ENCODE assay signal across 13 cellular contexts in the genomic region with DNA sequence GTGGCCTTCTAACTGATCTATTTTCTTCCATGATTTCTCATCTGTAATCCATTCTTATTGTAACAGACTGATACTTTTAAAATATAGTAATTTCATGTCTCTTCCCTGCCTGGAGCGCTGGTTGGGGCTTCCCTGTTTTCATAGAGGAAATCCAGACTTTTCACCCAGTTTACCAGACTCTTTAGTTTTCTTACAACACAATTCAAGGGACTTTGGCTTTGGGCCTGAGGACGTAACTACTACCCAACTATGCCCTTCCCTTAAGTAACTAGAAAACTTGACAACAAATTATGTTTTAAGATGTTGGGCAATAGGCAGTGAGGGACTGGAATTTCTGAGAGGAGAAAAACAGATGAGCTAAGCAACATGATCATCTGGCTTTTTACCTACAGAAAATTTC.
DNase-seq lines count a peak whose midpoint lies in the region; ATAC-seq and TF ChIP-seq lines count a peak whose summit lies in the region.
"Had no signal": no experiment of that assay in that cellular context is flagged by ENCODE, and none has a peak within 500 bp of the region (broad histone marks: within the 10 kb centered on the region; RNA-seq: fewer than 3 reads in every experiment).

No MANE protein-coding gene starts in this region.

- no peaks in the 10 kb centered on the region for H4K20me1 ChIP-seq in osteoblast (ENCODE audit: insufficient read depth, low read length)

- no peaks in the 10 kb centered on the region for H3K4me1 Mint-ChIP-seq in WTC11
- H3K4me1 Mint-ChIP-seq: CD4-positive, CD25-positive, alpha-beta regulatory T cell had no signal

- H3K36me3 Mint-ChIP-seq in WTC11, result no peaks in the 10 kb centered on the region
- H3K36me3 Mint-ChIP-seq: CD4-positive, CD25-positive, alpha-beta regulatory T cell had no signal

- TF ChIP-seq CTCF in osteoblast (IDR thresholded peaks at IDR 0.05; ENCODE audit: extremely low read depth, low read depth, low read length) (no peak), WTC11 (IDR thresholded peaks at IDR 0.05) (no peak)

- H3K27ac Mint-ChIP-seq in WTC11, result no peak overlapping the region
- H3K27ac Mint-ChIP-seq: CD4-positive, CD25-positive, alpha-beta regulatory T cell had no signal

- DNase-seq in adipocyte (ENCODE audit: low read depth), result no peak
- peak; percentile 89 for DNase-seq in fibroblast of gingiva (ENCODE audit: low read depth)
- DNase-seq in osteoblast (ENCODE audit: insufficient read length, low spot score, missing footprints), result peak; percentile 1
- no peak for DNase-seq in dedifferentiated amniotic fluid mesenchymal stem cell (ENCODE audit: extremely low spot score)
- no peak for DNase-seq in ACHN
- DNase-seq in WTC11 (ENCODE audit: low spot score), result no peak
- DNase-seq: BE2C; C1 segment of cervical spinal cord; Caco-2; CD4-positive, CD25-positive, alpha-beta regulatory T cell; IMR-90 had no signal

- H3K27me3 ChIP-seq in adipocyte (replicated peaks; ENCODE audit: control insufficient read depth, insufficient read depth, low read length), result no peaks in the 10 kb centered on the region
- no peaks in the 10 kb centered on the region for H3K27me3 ChIP-seq in osteoblast (ENCODE audit: insufficient read depth, low read length)
- H3K27me3 ChIP-seq: BE2C had no signal

- H3K9ac ChIP-seq in adipocyte (ENCODE audit: low read length), result peak overlapping the region; percentile 52

- H3K36me3 ChIP-seq in adipocyte (ENCODE audit: control insufficient read depth, insufficient read depth, low read length, severe bottlenecking) (no peaks in the 10 kb centered on the region), osteoblast (ENCODE audit: insufficient read depth, low read length) (no peaks in the 10 kb centered on the region)
- H3K36me3 ChIP-seq: BE2C, HAP-1 had no signal

- H3K9me3 Mint-ChIP-seq in WTC11, result peaks cover 15% of the 10 kb centered on the region

- no peak overlapping the region for H3K4me2 ChIP-seq in osteoblast (ENCODE audit: insufficient read depth, low read length)

- no peak overlapping the region for H3K4me3 Mint-ChIP-seq in WTC11

- H3K4me1 ChIP-seq in adipocyte (ENCODE audit: control insufficient read depth, insufficient read depth, low read length), result peaks cover 21% of the 10 kb centered on the region
- no peaks in the 10 kb centered on the region for H3K4me1 ChIP-seq in osteoblast (ENCODE audit: insufficient read depth, low read length)
- H3K4me1 ChIP-seq: BE2C, Caco-2, HAP-1 had no signal

- no peaks in the 10 kb centered on the region for H3K79me2 ChIP-seq in osteoblast (ENCODE audit: insufficient read depth, low read length)

- H2AFZ ChIP-seq in osteoblast (ENCODE audit: low read length), result no peak overlapping the region

- no peak for ATAC-seq in WTC11

- H3K27ac ChIP-seq in osteoblast (ENCODE audit: low read depth, low read length), result no peak overlapping the region
- H3K27ac ChIP-seq: HL-60 had no signal

- in situ Hi-C loops in ACHN (cut with HindIII; ENCODE audit: low pct_ligation_motif_present, low pct_unique_long_range_greater_than_20kb, low sequenced_read_pairs), result no loop called here

- H3K27me3 Mint-ChIP-seq in WTC11 (ENCODE audit: low read depth), result no peaks in the 10 kb centered on the region
- H3K27me3 Mint-ChIP-seq: CD4-positive, CD25-positive, alpha-beta regulatory T cell had no signal

- POLR2A ChIA-PET in WTC11 (lab: Charles Lee), result no interaction called here

- no peaks in the 10 kb centered on the region for H3K9me3 ChIP-seq in adipocyte (ENCODE audit: control insufficient read depth, low read length)
- no peaks in the 10 kb centered on the region for H3K9me3 ChIP-seq in osteoblast (ENCODE audit: low read depth, low read length)
- H3K9me3 ChIP-seq: BE2C, Caco-2, HAP-1 had no signal

- peak overlapping the region; percentile 13 for H3K4me3 ChIP-seq in adipocyte (ENCODE audit: low read length)
- H3K4me3 ChIP-seq in osteoblast (ENCODE audit: insufficient read depth, low read length), result no peak overlapping the region
- H3K4me3 ChIP-seq: HAP-1 had no signal

- CTCF ChIA-PET in WTC11 (lab: Charles Lee), result no interaction called here

TF ChIP-seq in WTC11, 78 proteins besides CTCF, POLR2A, EP300 and RAD21:
- TF ChIP-seq GTF2I (CRISPR knock-in tag; conservative IDR thresholded peaks at IDR 0.05) (no peak), OVOL2 (CRISPR knock-in tag; IDR thresholded peaks at IDR 0.05; ENCODE audit: borderline replicate concordance) (no peak), ZNF263 (CRISPR knock-in tag; IDR thresholded peaks at IDR 0.05; ENCODE audit: low read depth) (no peak), TP53 (CRISPR knock-in tag; IDR thresholded peaks at IDR 0.05) (no peak), TEAD4 (CRISPR knock-in tag; IDR thresholded peaks at IDR 0.05) (no peak), ELF4 (CRISPR knock-in tag; IDR thresholded peaks at IDR 0.05; ENCODE audit: low read depth) (no peak), ATF3 (CRISPR knock-in tag; conservative IDR thresholded peaks at IDR 0.05) (no peak), HMGA2 (CRISPR knock-in tag; IDR thresholded peaks at IDR 0.05) (no peak), SOX15 (CRISPR knock-in tag; IDR thresholded peaks at IDR 0.05) (no peak), CREB1 (CRISPR knock-in tag; IDR thresholded peaks at IDR 0.05) (no peak), NFYB (CRISPR knock-in tag; conservative IDR thresholded peaks at IDR 0.05; ENCODE audit: low read depth) (no peak)
- TF ChIP-seq, protein P1, sequence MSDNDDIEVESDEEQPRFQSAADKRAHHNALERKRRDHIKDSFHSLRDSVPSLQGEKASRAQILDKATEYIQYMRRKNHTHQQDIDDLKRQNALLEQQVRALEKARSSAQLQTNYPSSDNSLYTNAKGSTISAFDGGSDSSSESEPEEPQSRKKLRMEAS (CRISPR knock-in tag; IDR thresholded peaks at IDR 0.05), result no peak
- TF ChIP-seq, protein P2, sequence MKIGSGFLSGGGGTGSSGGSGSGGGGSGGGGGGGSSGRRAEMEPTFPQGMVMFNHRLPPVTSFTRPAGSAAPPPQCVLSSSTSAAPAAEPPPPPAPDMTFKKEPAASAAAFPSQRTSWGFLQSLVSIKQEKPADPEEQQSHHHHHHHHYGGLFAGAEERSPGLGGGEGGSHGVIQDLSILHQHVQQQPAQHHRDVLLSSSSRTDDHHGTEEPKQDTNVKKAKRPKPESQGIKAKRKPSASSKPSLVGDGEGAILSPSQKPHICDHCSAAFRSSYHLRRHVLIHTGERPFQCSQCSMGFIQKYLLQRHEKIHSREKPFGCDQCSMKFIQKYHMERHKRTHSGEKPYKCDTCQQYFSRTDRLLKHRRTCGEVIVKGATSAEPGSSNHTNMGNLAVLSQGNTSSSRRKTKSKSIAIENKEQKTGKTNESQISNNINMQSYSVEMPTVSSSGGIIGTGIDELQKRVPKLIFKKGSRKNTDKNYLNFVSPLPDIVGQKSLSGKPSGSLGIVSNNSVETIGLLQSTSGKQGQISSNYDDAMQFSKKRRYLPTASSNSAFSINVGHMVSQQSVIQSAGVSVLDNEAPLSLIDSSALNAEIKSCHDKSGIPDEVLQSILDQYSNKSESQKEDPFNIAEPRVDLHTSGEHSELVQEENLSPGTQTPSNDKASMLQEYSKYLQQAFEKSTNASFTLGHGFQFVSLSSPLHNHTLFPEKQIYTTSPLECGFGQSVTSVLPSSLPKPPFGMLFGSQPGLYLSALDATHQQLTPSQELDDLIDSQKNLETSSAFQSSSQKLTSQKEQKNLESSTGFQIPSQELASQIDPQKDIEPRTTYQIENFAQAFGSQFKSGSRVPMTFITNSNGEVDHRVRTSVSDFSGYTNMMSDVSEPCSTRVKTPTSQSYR (CRISPR knock-in tag; IDR thresholded peaks at IDR 0.05), result no peak
- TF ChIP-seq, protein P3, sequence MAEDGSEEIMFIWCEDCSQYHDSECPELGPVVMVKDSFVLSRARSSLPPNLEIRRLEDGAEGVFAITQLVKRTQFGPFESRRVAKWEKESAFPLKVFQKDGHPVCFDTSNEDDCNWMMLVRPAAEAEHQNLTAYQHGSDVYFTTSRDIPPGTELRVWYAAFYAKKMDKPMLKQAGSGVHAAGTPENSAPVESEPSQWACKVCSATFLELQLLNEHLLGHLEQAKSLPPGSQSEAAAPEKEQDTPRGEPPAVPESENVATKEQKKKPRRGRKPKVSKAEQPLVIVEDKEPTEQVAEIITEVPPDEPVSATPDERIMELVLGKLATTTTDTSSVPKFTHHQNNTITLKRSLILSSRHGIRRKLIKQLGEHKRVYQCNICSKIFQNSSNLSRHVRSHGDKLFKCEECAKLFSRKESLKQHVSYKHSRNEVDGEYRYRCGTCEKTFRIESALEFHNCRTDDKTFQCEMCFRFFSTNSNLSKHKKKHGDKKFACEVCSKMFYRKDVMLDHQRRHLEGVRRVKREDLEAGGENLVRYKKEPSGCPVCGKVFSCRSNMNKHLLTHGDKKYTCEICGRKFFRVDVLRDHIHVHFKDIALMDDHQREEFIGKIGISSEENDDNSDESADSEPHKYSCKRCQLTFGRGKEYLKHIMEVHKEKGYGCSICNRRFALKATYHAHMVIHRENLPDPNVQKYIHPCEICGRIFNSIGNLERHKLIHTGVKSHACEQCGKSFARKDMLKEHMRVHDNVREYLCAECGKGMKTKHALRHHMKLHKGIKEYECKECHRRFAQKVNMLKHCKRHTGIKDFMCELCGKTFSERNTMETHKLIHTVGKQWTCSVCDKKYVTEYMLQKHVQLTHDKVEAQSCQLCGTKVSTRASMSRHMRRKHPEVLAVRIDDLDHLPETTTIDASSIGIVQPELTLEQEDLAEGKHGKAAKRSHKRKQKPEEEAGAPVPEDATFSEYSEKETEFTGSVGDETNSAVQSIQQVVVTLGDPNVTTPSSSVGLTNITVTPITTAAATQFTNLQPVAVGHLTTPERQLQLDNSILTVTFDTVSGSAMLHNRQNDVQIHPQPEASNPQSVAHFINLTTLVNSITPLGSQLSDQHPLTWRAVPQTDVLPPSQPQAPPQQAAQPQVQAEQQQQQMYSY (CRISPR knock-in tag; IDR thresholded peaks at IDR 0.05), result no peak
- TF ChIP-seq, protein P4, sequence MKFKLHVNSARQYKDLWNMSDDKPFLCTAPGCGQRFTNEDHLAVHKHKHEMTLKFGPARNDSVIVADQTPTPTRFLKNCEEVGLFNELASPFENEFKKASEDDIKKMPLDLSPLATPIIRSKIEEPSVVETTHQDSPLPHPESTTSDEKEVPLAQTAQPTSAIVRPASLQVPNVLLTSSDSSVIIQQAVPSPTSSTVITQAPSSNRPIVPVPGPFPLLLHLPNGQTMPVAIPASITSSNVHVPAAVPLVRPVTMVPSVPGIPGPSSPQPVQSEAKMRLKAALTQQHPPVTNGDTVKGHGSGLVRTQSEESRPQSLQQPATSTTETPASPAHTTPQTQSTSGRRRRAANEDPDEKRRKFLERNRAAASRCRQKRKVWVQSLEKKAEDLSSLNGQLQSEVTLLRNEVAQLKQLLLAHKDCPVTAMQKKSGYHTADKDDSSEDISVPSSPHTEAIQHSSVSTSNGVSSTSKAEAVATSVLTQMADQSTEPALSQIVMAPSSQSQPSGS (CRISPR knock-in tag; IDR thresholded peaks at IDR 0.05; ENCODE audit: borderline replicate concordance, low read depth), result no peak

Comparison
In these comparisons a context has a peak if more than half of its experiments do, and no peak if none do; other contexts are left out.
1. DNase-seq: peak in fibroblast of gingiva (single experiment) and osteoblast (single experiment); none in adipocyte (single experiment), dedifferentiated amniotic fluid mesenchymal stem cell (single experiment), ACHN (single experiment) and WTC11 (single experiment).